ENCODE assay signal across 12 cellular contexts in genomic region chr7:30331338-30331737, GRCh38. TPM values are rescaled to one million over a fixed set of nuclear protein-coding genes. Genes with fewer than 3 reads are reported as not detected.
DNase-seq lines count a peak whose midpoint lies in the region; ATAC-seq and TF ChIP-seq lines count a peak whose summit lies in the region.
"Had no signal": no experiment of that assay in that cellular context is flagged by ENCODE, and none has a peak within 500 bp of the region (broad histone marks: within the 10 kb centered on the region; RNA-seq: fewer than 3 reads in every experiment).

No MANE protein-coding gene starts in this region.

- peak; percentile 61 for ATAC-seq in activated naive CD8-positive, alpha-beta T cell treated with anti-CD3 and anti-CD28 coated beads, Interleukin-2, amount 50 U/mL, for 24 hours
- ATAC-seq in PC-3 = peak; percentile 59
- peak in 1 of 2 donors; percentile 38 for ATAC-seq in stimulated activated naive B cell treated with anti-CD40 and anti-IgM and Interleukin-4, amounts not matched to agents 10 μg/mL and 1 μg/mL and 100 μg/mL, for 72 hours (replicated peaks)
- no peak for ATAC-seq in HG02763 (IDR thresholded peaks at IDR 0.05; ENCODE audit: unreplicated experiment)
- no peak for ATAC-seq in HG03469 (IDR thresholded peaks at IDR 0.05; ENCODE audit: unreplicated experiment)

- no peak overlapping the region for H3K9ac ChIP-seq in PC-3 (ENCODE audit: low read length)

- no peaks in the 10 kb centered on the region for H4K20me1 ChIP-seq in PC-3 (ENCODE audit: low read length)

- no peak overlapping the region for H3K27ac ChIP-seq in PC-3 (ENCODE audit: low read length)
- H3K27ac ChIP-seq: psoas muscle had no signal

- no peaks in the 10 kb centered on the region for H3K27me3 Mint-ChIP-seq in activated naive CD8-positive, alpha-beta T cell treated with anti-CD3 and anti-CD28 coated beads, Interleukin-2, amount 50 U/mL, for 24 hours
- H3K27me3 Mint-ChIP-seq in activated naive CD8-positive, alpha-beta T cell treated with anti-CD3 and anti-CD28 coated beads for 36 hours = no peaks in the 10 kb centered on the region
- H3K27me3 Mint-ChIP-seq in stimulated activated naive B cell treated with anti-CD40 and anti-IgM and Interleukin-4, amounts not matched to agents 10 μg/mL and 1 μg/mL and 100 μg/mL, for 72 hours = no peaks in the 10 kb centered on the region
- H3K27me3 Mint-ChIP-seq: activated T-cell treated with anti-CD3 and anti-CD28 coated beads, Interleukin-2, amount 50 U/mL, for 24 hours had no signal

- no peak overlapping the region for H3K4me3 ChIP-seq in PC-3 (ENCODE audit: low read length)
- H3K4me3 ChIP-seq: psoas muscle had no signal

- BruUV-seq in PC-3 (replicated peaks; lab: Mats Ljungman, UMichigan) = no TSS peak

- peaks cover 65% of the 10 kb centered on the region for H3K4me1 Mint-ChIP-seq in activated naive CD8-positive, alpha-beta T cell treated with anti-CD3 and anti-CD28 coated beads, Interleukin-2, amount 50 U/mL, for 24 hours
- peaks cover 52% of the 10 kb centered on the region for H3K4me1 Mint-ChIP-seq in activated naive CD8-positive, alpha-beta T cell treated with anti-CD3 and anti-CD28 coated beads for 36 hours
- peaks cover 33 to 66% of the 10 kb centered on the region in 2 donors for H3K4me1 Mint-ChIP-seq in stimulated activated naive B cell treated with anti-CD40 and anti-IgM and Interleukin-4, amounts not matched to agents 10 μg/mL and 1 μg/mL and 100 μg/mL, for 72 hours

- H3K4me3 Mint-ChIP-seq in activated naive CD8-positive, alpha-beta T cell treated with anti-CD3 and anti-CD28 coated beads, Interleukin-2, amount 50 U/mL, for 24 hours = no peak overlapping the region
- H3K4me3 Mint-ChIP-seq in activated naive CD8-positive, alpha-beta T cell treated with anti-CD3 and anti-CD28 coated beads for 36 hours = no peak overlapping the region
- H3K4me3 Mint-ChIP-seq in stimulated activated naive B cell treated with anti-CD40 and anti-IgM and Interleukin-4, amounts not matched to agents 10 μg/mL and 1 μg/mL and 100 μg/mL, for 72 hours = no peak overlapping the region

- POLR2A ChIA-PET in PC-3 (lab: Charles Lee; ENCODE audit: unreplicated experiment) = interaction anchor here (0.6 kb wide), 2 partner anchors 19 to 232 kb away, joined by 3 to 4 read pairs; no protein-coding TSS in a partner anchor

- H3K79me2 ChIP-seq in PC-3 (ENCODE audit: low read length) = peaks cover 55% of the 10 kb centered on the region

- no peaks in the 10 kb centered on the region for H3K27me3 ChIP-seq in PC-3 (ENCODE audit: low read length)
- H3K27me3 ChIP-seq: BE2C had no signal

- H3K9me3 Mint-ChIP-seq in activated naive CD8-positive, alpha-beta T cell treated with anti-CD3 and anti-CD28 coated beads, Interleukin-2, amount 50 U/mL, for 24 hours = peaks cover 13% of the 10 kb centered on the region
- peaks cover 5% of the 10 kb centered on the region for H3K9me3 Mint-ChIP-seq in activated naive CD8-positive, alpha-beta T cell treated with anti-CD3 and anti-CD28 coated beads for 36 hours
- H3K9me3 Mint-ChIP-seq in stimulated activated naive B cell treated with anti-CD40 and anti-IgM and Interleukin-4, amounts not matched to agents 10 μg/mL and 1 μg/mL and 100 μg/mL, for 72 hours = peaks cover 8% of the 10 kb centered on the region in 2 donors

- H3K9me2 ChIP-seq in PC-3 (replicated peaks; ENCODE audit: low read length) = no peaks in the 10 kb centered on the region

- no peak overlapping the region for H3K4me2 ChIP-seq in PC-3 (ENCODE audit: low read length)

- no peaks in the 10 kb centered on the region for H3F3A ChIP-seq in PC-3 (ENCODE audit: low read length, unreplicated experiment)

- CTCF ChIA-PET in PC-3 (lab: Charles Lee) = no interaction called here

- H3K36me3 ChIP-seq in PC-3 (ENCODE audit: low read depth, low read length) = no peaks in the 10 kb centered on the region
- H3K36me3 ChIP-seq: BE2C had no signal

- no peak for TF ChIP-seq CTCF in PC-3 (conservative IDR thresholded peaks at IDR 0.05; ENCODE audit: low read depth, low read length)

- intact Hi-C loops in PC-3 (cut with micrococcal nuclease) = loop anchor here (2.0 kb wide), 1 partner anchor 17 kb away; no protein-coding TSS in a partner anchor

- H2AFZ ChIP-seq in PC-3 (ENCODE audit: low read length) = no peak overlapping the region

- H3K36me3 Mint-ChIP-seq in activated naive CD8-positive, alpha-beta T cell treated with anti-CD3 and anti-CD28 coated beads, Interleukin-2, amount 50 U/mL, for 24 hours (ENCODE audit: low read depth) = peaks cover 7% of the 10 kb centered on the region
- H3K36me3 Mint-ChIP-seq in activated naive CD8-positive, alpha-beta T cell treated with anti-CD3 and anti-CD28 coated beads for 36 hours = peaks cover 23% of the 10 kb centered on the region
- H3K36me3 Mint-ChIP-seq in stimulated activated naive B cell treated with anti-CD40 and anti-IgM and Interleukin-4, amounts not matched to agents 10 μg/mL and 1 μg/mL and 100 μg/mL, for 72 hours = peaks cover 13 to 23% of the 10 kb centered on the region in 2 donors

- no peaks in the 10 kb centered on the region for H3K9me3 ChIP-seq in PC-3 (ENCODE audit: low read length)
- H3K9me3 ChIP-seq: BE2C, psoas muscle had no signal

- peaks cover 34% of the 10 kb centered on the region for H3K4me1 ChIP-seq in PC-3 (ENCODE audit: insufficient read depth, low read length)

- DNase-seq in activated naive CD8-positive, alpha-beta T cell treated with anti-CD3 and anti-CD28 coated beads, Interleukin-2, amount 50 U/mL, for 24 hours = no peak
- no peak for DNase-seq in activated naive CD8-positive, alpha-beta T cell treated with anti-CD3 and anti-CD28 coated beads for 36 hours
- DNase-seq in PC-3 (peak; percentile 61), dermis blood vessel endothelial cell (peak; percentile 50), retina (no peak)
- no peak for DNase-seq in stimulated activated naive B cell treated with anti-CD40 and anti-IgM and Interleukin-4, amounts not matched to agents 10 μg/mL and 1 μg/mL and 100 μg/mL, for 72 hours
- DNase-seq: activated T-cell treated with anti-CD3 and anti-CD28 coated beads, Interleukin-2, amount 50 U/mL, for 24 hours; BE2C; erythroblast; psoas muscle had no signal

- H3K27ac Mint-ChIP-seq in activated naive CD8-positive, alpha-beta T cell treated with anti-CD3 and anti-CD28 coated beads, Interleukin-2, amount 50 U/mL, for 24 hours = peak overlapping the region; percentile 5
- H3K27ac Mint-ChIP-seq in activated naive CD8-positive, alpha-beta T cell treated with anti-CD3 and anti-CD28 coated beads for 36 hours = no peak overlapping the region
- peak overlapping the region; percentile 59 for H3K27ac Mint-ChIP-seq in stimulated activated naive B cell treated with anti-CD40 and anti-IgM and Interleukin-4, amounts not matched to agents 10 μg/mL and 1 μg/mL and 100 μg/mL, for 72 hours

RNA-seq across cellular contexts. Expression of gene ZNRF2, which starts 46.9 kb away (rescaled TPM):
- total RNA-seq in activated naive CD8-positive, alpha-beta T cell treated with anti-CD3 and anti-CD28 coated beads for 36 hours = 1 to 10 TPM; 6.9 TPM
- total RNA-seq in PC-3 (2014; rRNA removed) (13.1 and 15.8 TPM in 2 replicates), dermis blood vessel endothelial cell (9.5 and 13.4 TPM in 2 replicates)

Comparison
In these comparisons a context has a peak if more than half of its experiments do, and no peak if none do; other contexts are left out.
1. ATAC-seq: peak in activated naive CD8-positive, alpha-beta T cell treated with anti-CD3 and anti-CD28 coated beads, Interleukin-2, amount 50 U/mL, for 24 hours (single experiment) and PC-3 (single experiment); none in HG02763 (single experiment) and HG03469 (single experiment).
2. DNase-seq: peak in PC-3 (single experiment) and dermis blood vessel endothelial cell (single experiment); none in activated naive CD8-positive, alpha-beta T cell treated with anti-CD3 and anti-CD28 coated beads, Interleukin-2, amount 50 U/mL, for 24 hours (single experiment), activated naive CD8-positive, alpha-beta T cell treated with anti-CD3 and anti-CD28 coated beads for 36 hours (single experiment), stimulated activated naive B cell treated with anti-CD40 and anti-IgM and Interleukin-4, amounts not matched to agents 10 μg/mL and 1 μg/mL and 100 μg/mL, for 72 hours (single experiment) and retina (single experiment).